ENCODE assay signal across 12 cellular contexts in the genomic region with DNA sequence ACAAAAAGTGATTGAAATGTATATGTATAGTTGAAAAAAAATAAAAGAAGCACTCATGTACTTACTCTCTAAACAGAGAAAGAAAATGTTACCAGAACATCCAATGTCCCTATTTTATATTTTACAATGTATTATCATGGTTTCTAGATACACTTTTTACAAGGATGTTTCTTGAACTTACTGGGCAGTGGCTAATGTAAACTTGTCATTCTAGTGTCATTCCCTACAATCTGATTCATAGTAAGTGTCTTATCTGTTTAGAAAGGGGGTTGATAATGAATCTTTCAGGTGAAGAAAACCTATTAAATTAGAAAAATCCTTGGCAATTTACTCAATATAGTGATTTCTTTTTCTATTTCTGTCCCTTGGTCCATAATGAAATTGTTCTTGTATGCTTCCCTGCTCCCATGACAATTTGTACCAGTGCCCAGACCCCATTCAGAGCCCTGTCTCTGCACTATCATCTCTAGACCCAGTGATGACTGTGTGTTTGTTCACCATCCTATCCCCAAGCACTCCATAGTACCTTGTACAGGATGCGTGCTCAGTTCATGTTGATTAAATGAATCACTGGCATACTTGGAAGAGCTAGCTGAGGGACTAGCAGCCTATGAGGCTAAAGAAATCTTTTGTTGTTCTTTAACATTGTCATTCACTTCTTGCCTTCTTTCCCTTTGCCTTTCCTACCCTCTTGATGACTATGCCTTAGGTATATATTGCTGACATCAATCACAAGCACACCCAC.
DNase-seq lines count a peak whose midpoint lies in the region; ATAC-seq and TF ChIP-seq lines count a peak whose summit lies in the region.
"Had no signal": no experiment of that assay in that cellular context is flagged by ENCODE, and none has a peak within 500 bp of the region (broad histone marks: within the 10 kb centered on the region; RNA-seq: fewer than 3 reads in every experiment).

No MANE protein-coding gene starts in this region.

- WGBS in GM23248 (ENCODE audit: low coverage in 1 of 2, low lambda C conversion rate in 2 of 2, missing lambda C conversion rate in 2 of 2), 2 experiments: 0 to 7% methylated on average over 1 of the region's 1 CpG

- peaks cover 57% of the 10 kb centered on the region for H3K4me1 ChIP-seq in GM23248 (ENCODE audit: insufficient read depth)
- H3K4me1 ChIP-seq: suprapubic skin had no signal

- peak overlapping the region; percentile 75 for H3K27ac ChIP-seq in GM23248
- H3K27ac ChIP-seq: neutrophil, suprapubic skin had no signal

- no peaks in the 10 kb centered on the region for H3K27me3 ChIP-seq in GM23248 (replicated peaks; ENCODE audit: insufficient read depth)
- H3K27me3 ChIP-seq: neutrophil, suprapubic skin had no signal

- no peaks in the 10 kb centered on the region for H3K36me3 Mint-ChIP-seq in activated T-helper 1 cell treated with anti-CD3 and anti-CD28 coated beads, Interleukin-12 subunit alpha, Interleukin-12 subunit beta, Interleukin-2, Interleukin-4 antibody, amounts not matched to agents 30 ng/mL and 10 ng/mL and 1 ng/mL, durations not matched to agents 14 hours and 24 hours and 36 hours (ENCODE audit: low read depth)
- H3K36me3 Mint-ChIP-seq: memory B cell had no signal

- intact Hi-C loops in activated T-helper 1 cell treated with anti-CD3 and anti-CD28 coated beads, Interleukin-12 subunit alpha, Interleukin-12 subunit beta, Interleukin-2, Interleukin-4 antibody, amounts not matched to agents 30 ng/mL and 10 ng/mL and 1 ng/mL, durations not matched to agents 14 hours and 24 hours and 36 hours (cut with micrococcal nuclease): no loop called here

- H3F3A ChIP-seq in GM23248 (ENCODE audit: insufficient read depth): peaks cover 55% of the 10 kb centered on the region

- H2AFZ ChIP-seq in GM23248: peak overlapping the region; percentile 25; the same call in 1 of the 2 replicates

- DNase-seq in GM23248: peak; percentile 92
- DNase-seq in fibroblast of gingiva (ENCODE audit: low read depth): peak; percentile 37
- peak; percentile 65 for DNase-seq in stromal cell of bone marrow (ENCODE audit: low read depth)
- no peak for DNase-seq in UCSD-AML1 (lab: John Stamatoyannopoulos, UW; ENCODE audit: unreplicated experiment)
- no peak for DNase-seq in activated T-helper 1 cell treated with anti-CD3 and anti-CD28 coated beads, Interleukin-12 subunit alpha, Interleukin-12 subunit beta, Interleukin-2, Interleukin-4 antibody, amounts not matched to agents 30 ng/mL and 10 ng/mL and 1 ng/mL, durations not matched to agents 14 hours and 24 hours and 36 hours (ENCODE audit: low spot score)
- DNase-seq: activated CD4-positive, alpha-beta T cell treated with anti-CD3 and anti-CD28 coated beads for 4 hours; activated T-cell treated with anti-CD3 and anti-CD28 coated beads, Interleukin-2, amount 50 U/mL, for 48 hours had no signal

- ATAC-seq in SK-N-SH treated with all-trans-retinoic acid at 6 μM for 48 hours (peak; percentile 93), GM21360 (IDR thresholded peaks at IDR 0.05; ENCODE audit: unreplicated experiment) (no peak)

- H4K20me1 ChIP-seq in GM23248 (ENCODE audit: insufficient read depth): no peaks in the 10 kb centered on the region

- no peaks in the 10 kb centered on the region for H3K9me2 ChIP-seq in GM23248 (ENCODE audit: insufficient read depth)

- H3K79me2 ChIP-seq in GM23248 (ENCODE audit: insufficient read depth): no peaks in the 10 kb centered on the region

- no peaks in the 10 kb centered on the region for H3K9me3 Mint-ChIP-seq in activated T-helper 1 cell treated with anti-CD3 and anti-CD28 coated beads, Interleukin-12 subunit alpha, Interleukin-12 subunit beta, Interleukin-2, Interleukin-4 antibody, amounts not matched to agents 30 ng/mL and 10 ng/mL and 1 ng/mL, durations not matched to agents 14 hours and 24 hours and 36 hours
- H3K9me3 Mint-ChIP-seq: memory B cell had no signal

- no peak overlapping the region for H3K27ac Mint-ChIP-seq in activated T-helper 1 cell treated with anti-CD3 and anti-CD28 coated beads, Interleukin-12 subunit alpha, Interleukin-12 subunit beta, Interleukin-2, Interleukin-4 antibody, amounts not matched to agents 30 ng/mL and 10 ng/mL and 1 ng/mL, durations not matched to agents 14 hours and 24 hours and 36 hours
- H3K27ac Mint-ChIP-seq: memory B cell had no signal

- no peak overlapping the region for H3K4me3 Mint-ChIP-seq in activated T-helper 1 cell treated with anti-CD3 and anti-CD28 coated beads, Interleukin-12 subunit alpha, Interleukin-12 subunit beta, Interleukin-2, Interleukin-4 antibody, amounts not matched to agents 30 ng/mL and 10 ng/mL and 1 ng/mL, durations not matched to agents 14 hours and 24 hours and 36 hours
- H3K4me3 Mint-ChIP-seq: memory B cell had no signal

- H3K4me3 ChIP-seq in GM23248: no peak overlapping the region
- H3K4me3 ChIP-seq: suprapubic skin had no signal

- no peaks in the 10 kb centered on the region for H3K9me3 ChIP-seq in GM23248 (ENCODE audit: low read depth)
- H3K9me3 ChIP-seq: neutrophil, suprapubic skin had no signal

- H3K9ac ChIP-seq in GM23248: peak overlapping the region; percentile 14; the same call in 1 of the 2 replicates

- in situ Hi-C loops in GM23248 (cut with MboI): no loop called here

- peaks cover 8% of the 10 kb centered on the region for H3K27me3 Mint-ChIP-seq in activated T-helper 1 cell treated with anti-CD3 and anti-CD28 coated beads, Interleukin-12 subunit alpha, Interleukin-12 subunit beta, Interleukin-2, Interleukin-4 antibody, amounts not matched to agents 30 ng/mL and 10 ng/mL and 1 ng/mL, durations not matched to agents 14 hours and 24 hours and 36 hours (ENCODE audit: insufficient read depth)

- H3K4me1 Mint-ChIP-seq in activated T-helper 1 cell treated with anti-CD3 and anti-CD28 coated beads, Interleukin-12 subunit alpha, Interleukin-12 subunit beta, Interleukin-2, Interleukin-4 antibody, amounts not matched to agents 30 ng/mL and 10 ng/mL and 1 ng/mL, durations not matched to agents 14 hours and 24 hours and 36 hours (ENCODE audit: low read depth): no peaks in the 10 kb centered on the region
- H3K4me1 Mint-ChIP-seq: memory B cell had no signal

- H3K36me3 ChIP-seq in GM23248 (ENCODE audit: low read depth): no peaks in the 10 kb centered on the region
- H3K36me3 ChIP-seq: neutrophil, suprapubic skin had no signal

- peak overlapping the region; percentile 34 for H3K4me2 ChIP-seq in GM23248 (ENCODE audit: unreplicated experiment)

TF ChIP-seq in SK-N-SH treated with all-trans-retinoic acid at 6 μM for 48 hours, 23 proteins besides CTCF, POLR2A, EP300 and RAD21:
- TF ChIP-seq ZFP3 (CRISPR knock-in tag; IDR thresholded peaks at IDR 0.05): no peak
- TF ChIP-seq ZNF70 (CRISPR knock-in tag; IDR thresholded peaks at IDR 0.05): no peak
- no peak for TF ChIP-seq ISL1 (CRISPR knock-in tag; IDR thresholded peaks at IDR 0.05)
TF ChIP-seq in SK-N-SH treated with all-trans-retinoic acid at 6 μM for 48 hours: peak in this region for 0.

Comparison
In these comparisons a context has a peak if more than half of its experiments do, and no peak if none do; other contexts are left out.
1. DNase-seq: peak in GM23248 (single experiment), fibroblast of gingiva (single experiment) and stromal cell of bone marrow (single experiment); none in UCSD-AML1 (single experiment) and activated T-helper 1 cell treated with anti-CD3 and anti-CD28 coated beads, Interleukin-12 subunit alpha, Interleukin-12 subunit beta, Interleukin-2, Interleukin-4 antibody, amounts not matched to agents 30 ng/mL and 10 ng/mL and 1 ng/mL, durations not matched to agents 14 hours and 24 hours and 36 hours (single experiment).